17 cellular contexts compared by ENCODE assay signal in genomic region chr13:99992376-99992775, GRCh38. TPM values are rescaled to one million over a fixed set of nuclear protein-coding genes. Genes with fewer than 3 reads are reported as not detected.
DNase-seq lines count a peak whose midpoint lies in the region; FAIRE-seq and TF ChIP-seq lines count a peak whose summit lies in the region.
"Had no signal": no experiment of that assay in that cellular context is flagged by ENCODE, and none has a peak within 500 bp of the region (broad histone marks: within the 10 kb centered on the region; RNA-seq: fewer than 3 reads in every experiment).

No MANE protein-coding gene starts in this region.

- peaks cover 9% of the 10 kb centered on the region for H3K4me1 ChIP-seq in ES-I3 (ENCODE audit: insufficient read depth, low read length)
- H3K4me1 ChIP-seq in kidney (ENCODE audit: control insufficient read depth in 1 of 2, insufficient read depth in 1 of 2, low read depth in 1 of 2, low read length in 2 of 2): no peaks in the 10 kb centered on the region
- H3K4me1 ChIP-seq: breast epithelium had no signal

- no peak overlapping the region for H3K4me3 ChIP-seq in kidney (ENCODE audit: low read length in 2 of 2)
- H3K4me3 ChIP-seq: breast epithelium, left lung, skin epidermis had no signal

- TF ChIP-seq CTCF in GM13977 (IDR thresholded peaks at IDR 0.05; ENCODE audit: extremely low read depth, insufficient read depth, missing control alignments): no peak
- TF ChIP-seq CTCF in kidney (IDR thresholded peaks at IDR 0.05; ENCODE audit: borderline replicate concordance, extremely low read depth, insufficient read depth): no peak

- H3K9ac ChIP-seq in ES-I3 (ENCODE audit: low read depth, low read length) (peak overlapping the region; percentile 47; the same call in 1 of the 2 replicates), kidney (ENCODE audit: low read length in 2 of 2) (no peak overlapping the region)

- no peak for FAIRE-seq in frontal cortex (lab: Jason Lieb, UNC)
- no peak for FAIRE-seq in kidney (lab: Jason Lieb, UNC)

- H3K9me3 ChIP-seq in ES-I3 (ENCODE audit: control insufficient read depth, insufficient read depth, low read length): no peaks in the 10 kb centered on the region
- peaks cover 4 to 9% of the 10 kb centered on the region in 2 donors for H3K9me3 ChIP-seq in kidney (ENCODE audit: control insufficient read depth in 1 of 2, low read length in 2 of 2)
- H3K9me3 ChIP-seq: breast epithelium, left lung had no signal

- in situ Hi-C loops in GM13977 (cut with MboI; ENCODE audit: low pct_unique_long_range_greater_than_20kb, low sequenced_read_pairs, unreplicated experiment): loop anchor here (25.0 kb wide), 2 partner anchors 245 to 520 kb away; no protein-coding TSS in a partner anchor

- peak; percentile 63 for DNase-seq in astrocyte of the hippocampus (ENCODE audit: low read depth, low spot score)
- DNase-seq in left kidney (ENCODE audit: low read depth, low spot score): peak; percentile 32
- DNase-seq in epidermal melanocyte (ENCODE audit: insufficient read length, low spot score): no peak
- DNase-seq in frontal cortex (ENCODE audit: low spot score in 2 of 2): no peak
- no peak for DNase-seq in GM13977 (ENCODE audit: low spot score)
- DNase-seq in kidney: no peak
- DNase-seq: activated CD4-positive, alpha-beta T cell treated with anti-CD3 and anti-CD28 coated beads for 4 hours; activated CD8-positive, alpha-beta memory T cell treated with anti-CD3 and anti-CD28 coated beads, Interleukin-2, amount 50 U/mL, for 48 hours; DMS 273 treated with DMSO at 0.1 percent for 48 hours; left lung; NCI-H1105; NCI-H446; Right ventricle myocardium superior had no signal

- H3K36me3 ChIP-seq in ES-I3 (ENCODE audit: insufficient read depth, low read length): no peaks in the 10 kb centered on the region
- no peaks in the 10 kb centered on the region for H3K36me3 ChIP-seq in kidney (ENCODE audit: control insufficient read depth in 1 of 2, insufficient read depth in 2 of 2, low read length in 2 of 2)
- H3K36me3 ChIP-seq: breast epithelium, left lung had no signal

- TF ChIP-seq EP300 in Ishikawa (IDR thresholded peaks at IDR 0.05; ENCODE audit: borderline replicate concordance): peak; percentile 41; the same call in 1 of the 2 replicates

- no peak overlapping the region for H3K27ac ChIP-seq in kidney (ENCODE audit: low read depth in 2 of 2, low read length in 2 of 2)
- H3K27ac ChIP-seq: breast epithelium, left lung, skin epidermis had no signal

- intact Hi-C loops in kidney (cut with DNase I): no loop called here

- TF ChIP-seq RAD21 in Ishikawa (IDR thresholded peaks at IDR 0.05; ENCODE audit: low read depth): no peak

TF ChIP-seq in Ishikawa, 13 proteins besides CTCF, POLR2A, EP300 and RAD21:
- no peak for TF ChIP-seq ZBTB7A (IDR thresholded peaks at IDR 0.05; ENCODE audit: low read depth)
- TF ChIP-seq TCF12 (IDR thresholded peaks at IDR 0.05; ENCODE audit: low read depth): no peak
- TF ChIP-seq YY1 (IDR thresholded peaks at IDR 0.05; ENCODE audit: low read depth): no peak
- no peak for TF ChIP-seq TAF1 (IDR thresholded peaks at IDR 0.05; ENCODE audit: low read depth)
- peak; percentile 29; the same call in 1 of the 2 replicates for TF ChIP-seq MAX (IDR thresholded peaks at IDR 0.05)
- TF ChIP-seq EGR1 (IDR thresholded peaks at IDR 0.05): no peak
- peak; percentile 42; the same call in 1 of the 2 replicates for TF ChIP-seq CEBPB (IDR thresholded peaks at IDR 0.05)
- TF ChIP-seq TEAD4 (IDR thresholded peaks at IDR 0.05): peak; percentile 60
- TF ChIP-seq REST (IDR thresholded peaks at IDR 0.05; ENCODE audit: low read depth): no peak
- TF ChIP-seq NFIC (IDR thresholded peaks at IDR 0.05): peak; percentile 43; the same call in 1 of the 2 replicates
- no peak for TF ChIP-seq USF1 (IDR thresholded peaks at IDR 0.05)
- TF ChIP-seq CREB1 (IDR thresholded peaks at IDR 0.05; ENCODE audit: low read depth): no peak
- no peak for TF ChIP-seq FOXM1 (IDR thresholded peaks at IDR 0.05; ENCODE audit: borderline replicate concordance, low read depth)
TF ChIP-seq in Ishikawa: peak in this region for 4.

RNA-seq across cellular contexts. Expression of gene ZIC2, which starts 10.8 kb away (rescaled TPM):
- 2.4 TPM for total RNA-seq in frontal cortex
- 1.4 TPM for total RNA-seq in kidney
- 0.13 TPM for polyA plus RNA-seq in kidney (ENCODE audit: insufficient read depth, low read depth, low replicate concordance)
- total RNA-seq: left lung, Right ventricle myocardium superior had no signal

RNA-seq across cellular contexts. Expression of gene ZIC5, which starts 20.8 kb away (rescaled TPM):
- total RNA-seq in frontal cortex: 1.6 TPM
- total RNA-seq in kidney: not detected
- not detected for polyA plus RNA-seq in kidney (ENCODE audit: insufficient read depth, low read depth, low replicate concordance)
- total RNA-seq: breast epithelium, left lung, Right ventricle myocardium superior had no signal

Comparison
In these comparisons a context has a peak if more than half of its experiments do, and no peak if none do; other contexts are left out.
1. DNase-seq: peak in astrocyte of the hippocampus (single experiment) and left kidney (single experiment); none in epidermal melanocyte (single experiment), frontal cortex (0 of 2), GM13977 (single experiment) and kidney (single experiment).